Comparison of ENCODE assay signal across 11 cellular contexts in the genomic region with DNA sequence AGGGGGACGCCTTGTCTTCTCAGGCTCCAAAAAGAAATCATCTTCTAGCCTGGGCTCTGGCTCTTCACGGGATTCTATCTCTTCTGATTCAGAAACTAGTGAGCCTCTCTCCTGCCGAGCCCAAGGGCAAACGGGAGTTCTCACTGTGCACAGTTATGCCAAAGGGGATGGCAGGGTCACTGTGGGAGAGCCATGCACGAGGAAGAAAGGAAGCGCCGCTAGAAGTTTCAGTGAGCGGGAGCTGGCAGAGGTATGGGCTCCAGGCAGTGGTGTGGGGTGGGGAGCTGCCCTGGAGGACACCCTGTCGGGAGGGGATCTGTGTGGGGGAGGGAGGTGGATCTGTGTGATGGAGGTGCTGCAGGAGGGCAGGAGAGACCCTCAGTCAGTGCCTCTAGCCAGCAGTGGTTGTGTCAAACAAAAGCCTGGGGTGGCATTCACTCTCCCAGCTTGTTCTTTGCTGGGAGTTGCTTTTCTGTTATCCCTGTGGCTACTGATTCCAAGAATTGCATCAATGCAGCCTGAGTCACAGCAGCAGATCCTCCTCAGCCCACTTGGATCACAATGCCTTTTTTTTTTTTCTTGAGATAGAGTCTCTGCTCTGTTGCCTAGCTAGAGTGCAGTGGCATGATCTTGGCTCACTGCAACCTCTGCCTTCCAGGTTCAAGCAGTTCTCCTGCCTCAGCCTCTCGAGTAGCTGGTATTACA. TPM values are rescaled to one million over a fixed set of nuclear protein-coding genes. Genes with fewer than 3 reads are reported as not detected.
DNase-seq lines count a peak whose midpoint lies in the region; ATAC-seq and TF ChIP-seq lines count a peak whose summit lies in the region.
"Had no signal": no experiment of that assay in that cellular context is flagged by ENCODE, and none has a peak within 500 bp of the region (broad histone marks: within the 10 kb centered on the region; RNA-seq: fewer than 3 reads in every experiment).

No MANE protein-coding gene starts in this region.

- H4K5ac ChIP-seq in IMR-90 (ENCODE audit: low read depth, low read length) (no peak overlapping the region), H9 (ENCODE audit: insufficient read length, low read depth, low read length) (no peak overlapping the region)

- H3K4me3 ChIP-seq in IMR-90 (ENCODE audit: insufficient read depth, low read depth, low read length) (no peak overlapping the region), choroid plexus epithelial cell (ENCODE audit: low read depth, low read length) (no peak overlapping the region)

- H2BK12ac ChIP-seq in H9 (ENCODE audit: insufficient read length, low read depth, low read length), result no peak overlapping the region

- H3K9me1 ChIP-seq in IMR-90 (ENCODE audit: insufficient read depth, low read length), result peaks cover 10% of the 10 kb centered on the region

- peak overlapping the region in 1 of 3 experiments; percentile 51; a peak in 1 of 7 replicates for H3K27ac Mint-ChIP-seq in H9
- H3K27ac Mint-ChIP-seq: type B pancreatic cell had no signal

- H3K27me3 ChIP-seq in IMR-90 (ENCODE audit: control insufficient read depth, insufficient read depth, low read length) (no peaks in the 10 kb centered on the region), H9 (ENCODE audit: insufficient read depth, low read length) (no peaks in the 10 kb centered on the region)

- H3K23me2 ChIP-seq in H9 (ENCODE audit: insufficient read length, low read depth, low read length, poor library complexity, severe bottlenecking), result no peaks in the 10 kb centered on the region

- intact Hi-C loops in IMR-90 (cut with micrococcal nuclease), result loop anchor here (1.0 kb wide), 1 partner anchor 141 kb away; the partner anchor contains the start of gene PTPRF

- H3K79me2 ChIP-seq in H9 (ENCODE audit: insufficient read depth, low read length), result no peaks in the 10 kb centered on the region

- no TSS peak for BruUV-seq in IMR-90 (replicated peaks; lab: Mats Ljungman, UMichigan)

- DNase-seq in ACHN, result peak; percentile 51
- peak; percentile 82 for DNase-seq in IMR-90
- DNase-seq in choroid plexus epithelial cell (ENCODE audit: low read depth), result peak; percentile 72
- DNase-seq in kidney glomerular epithelial cell (lab: John Stamatoyannopoulos, UW), result peak; percentile 71
- DNase-seq in LoVo (ENCODE audit: low spot score), result no peak
- DNase-seq in H9, result no peak
- DNase-seq: activated CD4-positive, alpha-beta T cell treated with anti-CD3 and anti-CD28 coated beads for 48 hours; activated effector memory CD4-positive, alpha-beta T cell treated with anti-CD3 and anti-CD28 coated beads, Interleukin-2, amount 50 U/mL, for 16 hours had no signal

- 96% methylated on average over 4 of the region's 10 CpGs; no CpG with 5 or more reads in 1 of the 2 experiments for WGBS in IMR-90 (ENCODE audit: extremely low coverage in 2 of 2, insufficient read length in 1 of 2), 2 experiments
- no CpG with 5 or more reads among the region's 10 CpGs for WGBS in H9 (ENCODE audit: extremely low coverage, insufficient read length, low lambda C conversion rate)

- H3K36me3 Mint-ChIP-seq in H9 (ENCODE audit: insufficient read depth in 1 of 3, low read depth in 3 of 3), result peaks cover 71 to 92% (median 81%) of the 10 kb centered on the region in 3 experiments

- H2AFZ ChIP-seq in IMR-90 (replicated peaks; ENCODE audit: low read length, poor library complexity), result no peak overlapping the region
- H2AFZ ChIP-seq in H9 (ENCODE audit: low read length), result no peak overlapping the region

- H3K9me3 ChIP-seq in IMR-90 (ENCODE audit: control insufficient read depth, insufficient read depth, low read length), result no peaks in the 10 kb centered on the region
- H3K9me3 ChIP-seq in H9 (ENCODE audit: control insufficient read depth, low read depth, low read length), result no peaks in the 10 kb centered on the region

- H3K23ac ChIP-seq in IMR-90 (ENCODE audit: low read depth, low read length) (no peak overlapping the region), H9 (ENCODE audit: insufficient read length, low read depth, low read length) (no peak overlapping the region)

- H3K18ac ChIP-seq in IMR-90 (ENCODE audit: low read depth, low read length), result no peak overlapping the region
- no peak overlapping the region for H3K18ac ChIP-seq in H9 (ENCODE audit: insufficient read length, low read depth, low read length)

- no peaks in the 10 kb centered on the region for H3K4me1 Mint-ChIP-seq in H9

- H4K91ac ChIP-seq in IMR-90 (ENCODE audit: insufficient read depth, low read depth, low read length), result no peak overlapping the region
- H4K91ac ChIP-seq in H9 (ENCODE audit: insufficient read length, low read depth, low read length), result no peak overlapping the region

- no peak for TF ChIP-seq RAD21 in IMR-90 (IDR thresholded peaks at IDR 0.05; ENCODE audit: low read length)

- H2AK9ac ChIP-seq in IMR-90 (replicated peaks; ENCODE audit: low read depth, low read length, poor library complexity), result no peak overlapping the region

- H4K8ac ChIP-seq in IMR-90 (ENCODE audit: low read depth in 2 of 2, low read length in 2 of 2) (no peak overlapping the region), H9 (replicated peaks; ENCODE audit: insufficient read length, low read depth, low read length) (no peak overlapping the region)

- H3K4ac ChIP-seq in IMR-90 (ENCODE audit: low read depth, low read length) (no peak overlapping the region), H9 (ENCODE audit: low read depth, low read length) (no peak overlapping the region)

- TF ChIP-seq POLR2A in IMR-90 (IDR thresholded peaks at IDR 0.05; ENCODE audit: low read depth, low read length), result no peak

- no peak overlapping the region for H3T11ph ChIP-seq in H9 (ENCODE audit: low read length)

- H2AK5ac ChIP-seq in IMR-90 (ENCODE audit: low read depth, low read length) (no peak overlapping the region), H9 (ENCODE audit: insufficient read length, low read length) (no peak overlapping the region)

- H3K9me3 Mint-ChIP-seq in H9, result no peaks in the 10 kb centered on the region
- H3K9me3 Mint-ChIP-seq: type B pancreatic cell had no signal

- H3K4me2 ChIP-seq in IMR-90 (ENCODE audit: low read depth, low read length) (no peak overlapping the region), H9 (ENCODE audit: insufficient read depth, insufficient read length, low read length) (no peak overlapping the region)

- TF ChIP-seq CTCF in IMR-90 (conservative IDR thresholded peaks at IDR 0.05; ENCODE audit: low read depth, low read length) (no peak), choroid plexus epithelial cell (conservative IDR thresholded peaks at IDR 0.05; ENCODE audit: low read depth, low read length) (no peak), H9 (conservative IDR thresholded peaks at IDR 0.05) (no peak)

- H3K56ac ChIP-seq in IMR-90 (ENCODE audit: extremely low read depth, insufficient read depth, low read length), result no peak overlapping the region
- H3K56ac ChIP-seq in H9 (ENCODE audit: insufficient read length, low read depth, low read length), result no peak overlapping the region

- H3K9ac ChIP-seq in IMR-90 (ENCODE audit: low read depth, low read length) (no peak overlapping the region), H9 (ENCODE audit: extremely low read depth, insufficient read length, low read length) (no peak overlapping the region)

- H3K79me1 ChIP-seq in IMR-90 (ENCODE audit: low read depth in 1 of 2, low read length in 2 of 2) (peaks cover 29 to 36% of the 10 kb centered on the region in 2 experiments; a peak in 3 of 4 replicates), H9 (ENCODE audit: insufficient read depth, low read depth, low read length, poor library complexity, severe bottlenecking) (no peaks in the 10 kb centered on the region)

- H2BK15ac ChIP-seq in IMR-90 (ENCODE audit: low read depth, low read length), result no peak overlapping the region
- H2BK15ac ChIP-seq in H9 (ENCODE audit: low read depth, low read length), result no peak overlapping the region

- H3K4me3 Mint-ChIP-seq in H9, result no peak overlapping the region
- H3K4me3 Mint-ChIP-seq: type B pancreatic cell had no signal

- no peak overlapping the region for H3K14ac ChIP-seq in IMR-90 (replicated peaks; ENCODE audit: low read depth, low read length)
- no peak overlapping the region for H3K14ac ChIP-seq in H9 (ENCODE audit: insufficient read depth, low read length)

- dilution Hi-C loops in IMR-90 (cut with HindIII; ENCODE audit: low sequenced_read_pairs, unreplicated experiment), result no loop called here

- in situ Hi-C loops in ACHN (cut with HindIII; ENCODE audit: low pct_ligation_motif_present, low pct_unique_long_range_greater_than_20kb, low sequenced_read_pairs) (no loop called here), IMR-90 (cut with MboI; ENCODE audit: low sequenced_read_pairs) (no loop called here)

- peaks cover 68% of the 10 kb centered on the region for H3K36me3 ChIP-seq in IMR-90 (ENCODE audit: control insufficient read depth, insufficient read depth, low read length)

- POLR2A ChIA-PET in IMR-90 (lab: Charles Lee; ENCODE audit: unreplicated experiment), result interaction anchor here (1.3 kb wide), 1 partner anchor 22 kb away, joined by 6 read pairs; the partner anchor contains the start of gene KDM4A

- no peaks in the 10 kb centered on the region for H3K27me3 Mint-ChIP-seq in H9 (ENCODE audit: low read depth)
- H3K27me3 Mint-ChIP-seq: type B pancreatic cell had no signal

- H3K4me1 ChIP-seq in IMR-90 (ENCODE audit: control insufficient read depth, insufficient read depth, low read length), result peaks cover 3% of the 10 kb centered on the region
- H3K4me1 ChIP-seq in H9 (ENCODE audit: insufficient read depth, low read length), result no peaks in the 10 kb centered on the region

- H2BK120ac ChIP-seq in IMR-90 (ENCODE audit: low read depth, low read length) (no peak overlapping the region), H9 (ENCODE audit: low read depth, low read length, poor library complexity, severe bottlenecking) (no peak overlapping the region)

- H3K27ac ChIP-seq in IMR-90 (ENCODE audit: insufficient read depth, low read length), result no peak overlapping the region
- H3K27ac ChIP-seq in H9 (ENCODE audit: insufficient read length, low read depth, low read length), result no peak overlapping the region

- H2BK5ac ChIP-seq in IMR-90 (ENCODE audit: low read depth, low read length, poor library complexity, severe bottlenecking), result no peak overlapping the region
- H2BK5ac ChIP-seq in H9 (ENCODE audit: insufficient read length, low read length), result no peak overlapping the region

- H2BK20ac ChIP-seq in IMR-90 (ENCODE audit: low read depth, low read length), result no peak overlapping the region
- H2BK20ac ChIP-seq in H9 (ENCODE audit: low read depth, low read length, poor library complexity, severe bottlenecking), result no peak overlapping the region

- CTCF ChIA-PET in IMR-90 (lab: Yijun Ruan, JAX), result interaction anchor here (0.6 to 1.2 kb wide), 4 partner anchors 13 to 1058 kb away, joined by 3 to 5 read pairs (median 4); no protein-coding TSS in a partner anchor

- H4K20me1 ChIP-seq in IMR-90 (ENCODE audit: insufficient read depth, low read length) (peaks cover 22% of the 10 kb centered on the region), H9 (ENCODE audit: control insufficient read depth, insufficient read depth, insufficient read length) (no peaks in the 10 kb centered on the region)

- ATAC-seq in IMR-90 (ENCODE audit: low read depth) (peak; percentile 86), GM19463 (IDR thresholded peaks at IDR 0.05; ENCODE audit: unreplicated experiment) (no peak), GM19452 (IDR thresholded peaks at IDR 0.05; ENCODE audit: unreplicated experiment) (no peak)

RNA-seq across cellular contexts. Expression of gene KDM4A, which starts 21.8 kb away (rescaled TPM):
- total RNA-seq in IMR-90 (2012; rRNA removed) (41.1 and 47.3 TPM in 2 replicates), H9 (2021) (77.9 and 81.7 TPM in 2 replicates)
- 21.1 and 23.8 TPM in 2 replicates for polyA plus RNA-seq in IMR-90 (2012; rRNA removed)
- polyA plus RNA-seq in IMR-90 (2012; cell fraction: cytosol; rRNA removed), result 9.6 and 14.6 TPM in 2 replicates
- polyA plus RNA-seq in IMR-90 (2012; cell fraction: nucleus; rRNA removed; ENCODE audit: low replicate concordance), result 13.8 and 34.2 TPM in 2 replicates

RNA-seq across cellular contexts. Expression of gene ST3GAL3, which starts 35.6 kb away (rescaled TPM):
- total RNA-seq in IMR-90 (2012; rRNA removed), result 10.3 and 12.0 TPM in 2 replicates
- 14.8 and 16.3 TPM in 2 replicates for polyA plus RNA-seq in IMR-90 (2012; rRNA removed)
- polyA plus RNA-seq in IMR-90 (2012; cell fraction: cytosol; rRNA removed), result 17.5 and 28.5 TPM in 2 replicates
- 25.8 and 30.3 TPM in 2 replicates for polyA plus RNA-seq in IMR-90 (2012; cell fraction: nucleus; rRNA removed; ENCODE audit: low replicate concordance)
- total RNA-seq in H9 (2021), result 6.2 and 8.3 TPM in 2 replicates

Comparison
In these comparisons a context has a peak if more than half of its experiments do, and no peak if none do; other contexts are left out.
1. DNase-seq: peak in ACHN (single experiment), IMR-90 (single experiment), choroid plexus epithelial cell (single experiment) and kidney glomerular epithelial cell (single experiment); none in LoVo (single experiment) and H9 (single experiment).